In the genomic region with DNA sequence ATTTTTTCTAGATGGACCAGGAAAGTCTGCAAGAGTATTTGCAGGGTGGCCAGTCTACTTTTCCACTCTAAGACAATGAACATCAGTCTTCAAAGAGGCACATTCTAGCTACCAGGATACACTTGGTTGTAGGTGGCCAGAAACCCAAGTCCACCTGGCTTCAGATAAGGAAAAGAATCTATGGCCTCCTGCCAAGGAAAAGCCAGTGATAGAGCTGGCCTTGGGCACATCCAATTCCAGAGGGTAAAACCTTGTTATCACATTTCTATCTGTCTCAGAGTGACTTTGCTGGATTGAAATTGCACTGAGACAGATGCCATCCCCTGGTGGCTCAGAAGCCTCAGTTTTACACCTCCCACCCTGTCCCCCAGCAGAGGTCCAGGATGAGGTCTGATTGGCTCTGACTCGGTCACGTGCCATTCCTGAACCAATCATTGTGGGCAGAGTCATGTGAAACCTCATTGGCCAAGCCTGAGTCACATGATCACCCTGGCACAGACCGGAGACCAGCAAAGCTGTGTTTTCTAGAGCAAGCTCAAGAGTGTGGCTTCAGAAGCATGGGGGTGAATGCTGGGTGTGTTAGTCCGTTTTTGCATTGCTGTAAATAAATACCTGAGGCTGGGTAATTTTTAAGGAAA, we compare ENCODE assay signal across 20 cellular contexts.
DNase-seq lines count a peak whose midpoint lies in the region; TF ChIP-seq lines count a peak whose summit lies in the region.
"Had no signal": no experiment of that assay in that cellular context is flagged by ENCODE, and none has a peak within 500 bp of the region (broad histone marks: within the 10 kb centered on the region; RNA-seq: fewer than 3 reads in every experiment).

No MANE protein-coding gene starts in this region.

- TF ChIP-seq CTCF in GM12865 (IDR thresholded peaks at IDR 0.05; ENCODE audit: insufficient read depth, low read depth, low read length, missing control alignments): no peak
- no peak for TF ChIP-seq CTCF in VCaP (conservative IDR thresholded peaks at IDR 0.05)
- no peak for TF ChIP-seq CTCF in ovary (IDR thresholded peaks at IDR 0.05)

- DNase-seq in GM12865 (ENCODE audit: low read depth): peak; percentile 10
- peak; percentile 18 for DNase-seq in M059J (ENCODE audit: low read depth)
- peak; percentile 74 for DNase-seq in mucosa of gallbladder (ENCODE audit: low spot score)
- DNase-seq in activated CD4-positive, alpha-beta memory T cell treated with anti-CD3 and anti-CD28 coated beads, Interleukin-2, amount 10 ng/mL, durations not matched to agents 7 days and 5 days: no peak
- DNase-seq in ovary: no peak
- no peak for DNase-seq in dedifferentiated amniotic fluid mesenchymal stem cell (ENCODE audit: extremely low spot score)
- DNase-seq: activated CD4-positive, CD25-positive, alpha-beta regulatory T cell; activated CD8-positive, alpha-beta memory T cell treated with anti-CD3 and anti-CD28 coated beads for 24 hours; brain microvascular endothelial cell; C1 segment of cervical spinal cord; colonic mucosa; DMS79; hippocampal formation; stimulated activated CD8-positive, alpha-beta memory T cell treated with anti-CD3 and anti-CD28 coated beads, Interleukin-4, amount 100 ng/mL, for 48 hours; T-helper 17 cell had no signal

- CTCF ChIA-PET in activated CD4-positive, alpha-beta memory T cell treated with anti-CD3 and anti-CD28 coated beads, Interleukin-2, amount 10 ng/mL, durations not matched to agents 7 days and 5 days (lab: Charles Lee): no interaction called here

- H3K36me3 Mint-ChIP-seq in activated CD4-positive, alpha-beta memory T cell treated with anti-CD3 and anti-CD28 coated beads, Interleukin-2, amount 10 ng/mL, durations not matched to agents 7 days and 5 days (ENCODE audit: low read depth): no peaks in the 10 kb centered on the region
- H3K36me3 Mint-ChIP-seq: mesothelial cell of epicardium had no signal

- intact Hi-C loops in ovary (cut with DNase I): no loop called here

- no peaks in the 10 kb centered on the region for H3K9me3 ChIP-seq in ovary
- H3K9me3 ChIP-seq: colonic mucosa, HAP-1 had no signal

- TF ChIP-seq EP300 in ovary (IDR thresholded peaks at IDR 0.05): no peak

- peaks cover 3% of the 10 kb centered on the region for H3K4me1 ChIP-seq in ovary (ENCODE audit: insufficient read depth)
- H3K4me1 ChIP-seq: colonic mucosa, HAP-1 had no signal

- no peak for TF ChIP-seq POLR2A in ovary (IDR thresholded peaks at IDR 0.05)

- H3K27me3 ChIP-seq in ovary: no peaks in the 10 kb centered on the region
- H3K27me3 ChIP-seq: brain microvascular endothelial cell, colonic mucosa had no signal

- H3K9me3 Mint-ChIP-seq in activated CD4-positive, alpha-beta memory T cell treated with anti-CD3 and anti-CD28 coated beads, Interleukin-2, amount 10 ng/mL, durations not matched to agents 7 days and 5 days: no peaks in the 10 kb centered on the region
- H3K9me3 Mint-ChIP-seq: activated T-helper 1 cell treated with anti-CD3 and anti-CD28 coated beads, Interleukin-12 subunit alpha, Interleukin-12 subunit beta, Interleukin-2, Interleukin-4 antibody, amounts not matched to agents 30 ng/mL and 10 ng/mL and 1 ng/mL, durations not matched to agents 14 hours and 24 hours and 36 hours; mesothelial cell of epicardium had no signal

- H3K27me3 Mint-ChIP-seq in activated CD4-positive, alpha-beta memory T cell treated with anti-CD3 and anti-CD28 coated beads, Interleukin-2, amount 10 ng/mL, durations not matched to agents 7 days and 5 days: peaks cover 10% of the 10 kb centered on the region

- H3K4me3 ChIP-seq in GM12865 (ENCODE audit: low read depth, low read length): no peak overlapping the region
- no peak overlapping the region for H3K4me3 ChIP-seq in ovary
- H3K4me3 ChIP-seq: colonic mucosa, HAP-1, smooth muscle cell had no signal

- POLR2A ChIA-PET in activated CD4-positive, alpha-beta memory T cell treated with anti-CD3 and anti-CD28 coated beads, Interleukin-2, amount 10 ng/mL, durations not matched to agents 7 days and 5 days (lab: Charles Lee): no interaction called here

- H3K4me1 Mint-ChIP-seq in activated CD4-positive, alpha-beta memory T cell treated with anti-CD3 and anti-CD28 coated beads, Interleukin-2, amount 10 ng/mL, durations not matched to agents 7 days and 5 days: no peaks in the 10 kb centered on the region

- no peak overlapping the region for H3K4me3 Mint-ChIP-seq in activated CD4-positive, alpha-beta memory T cell treated with anti-CD3 and anti-CD28 coated beads, Interleukin-2, amount 10 ng/mL, durations not matched to agents 7 days and 5 days
- H3K4me3 Mint-ChIP-seq: activated T-helper 1 cell treated with anti-CD3 and anti-CD28 coated beads, Interleukin-12 subunit alpha, Interleukin-12 subunit beta, Interleukin-2, Interleukin-4 antibody, amounts not matched to agents 30 ng/mL and 10 ng/mL and 1 ng/mL, durations not matched to agents 14 hours and 24 hours and 36 hours; mesothelial cell of epicardium; T-helper 17 cell had no signal

- peak overlapping the region; percentile 84; the same call in 1 of the 2 replicates for H3K27ac ChIP-seq in VCaP
- no peak overlapping the region for H3K27ac ChIP-seq in ovary
- H3K27ac ChIP-seq: brain microvascular endothelial cell, colonic mucosa had no signal

- H3K36me3 ChIP-seq in ovary: no peaks in the 10 kb centered on the region
- H3K36me3 ChIP-seq: brain microvascular endothelial cell, colonic mucosa, HAP-1 had no signal

- WGBS in ovary, 3 donors: 90 to 93% (median 91%) methylated on average over 4 of the region's 4 CpGs

- no peak overlapping the region for H3K27ac Mint-ChIP-seq in activated CD4-positive, alpha-beta memory T cell treated with anti-CD3 and anti-CD28 coated beads, Interleukin-2, amount 10 ng/mL, durations not matched to agents 7 days and 5 days
- H3K27ac Mint-ChIP-seq: activated T-helper 1 cell treated with anti-CD3 and anti-CD28 coated beads, Interleukin-12 subunit alpha, Interleukin-12 subunit beta, Interleukin-2, Interleukin-4 antibody, amounts not matched to agents 30 ng/mL and 10 ng/mL and 1 ng/mL, durations not matched to agents 14 hours and 24 hours and 36 hours; mesothelial cell of epicardium; T-helper 17 cell had no signal

Comparison
In these comparisons a context has a peak if more than half of its experiments do, and no peak if none do; other contexts are left out.
1. DNase-seq: peak in GM12865 (single experiment), M059J (single experiment) and mucosa of gallbladder (single experiment); none in activated CD4-positive, alpha-beta memory T cell treated with anti-CD3 and anti-CD28 coated beads, Interleukin-2, amount 10 ng/mL, durations not matched to agents 7 days and 5 days (single experiment), ovary (0 of 5) and dedifferentiated amniotic fluid mesenchymal stem cell (single experiment).